Comparison of ENCODE assay signal across 8 cellular contexts in genomic region chr5:10607023-10607665, GRCh38. TPM values are rescaled to one million over a fixed set of nuclear protein-coding genes. Genes with fewer than 3 reads are reported as not detected.
DNase-seq lines count a peak whose midpoint lies in the region; ATAC-seq and TF ChIP-seq lines count a peak whose summit lies in the region.

No MANE protein-coding gene starts in this region.

- CTCF ChIA-PET in CD8-positive, alpha-beta memory T cell (lab: Charles Lee) = no interaction called here
- CTCF ChIA-PET in PC-9 (lab: Charles Lee) = interaction anchor here (0.6 to 1.5 kb wide), 5 partner anchors 20 to 601 kb away, joined by 3 to 10 read pairs (median 4); no protein-coding TSS in a partner anchor

- H3K4me1 ChIP-seq in CD8-positive, alpha-beta memory T cell (ENCODE audit: insufficient read depth, low read length) = no peaks in the 10 kb centered on the region
- no peaks in the 10 kb centered on the region for H3K4me1 ChIP-seq in endodermal cell (ENCODE audit: control insufficient read depth, insufficient read depth, low read length)
- peaks cover 15% of the 10 kb centered on the region for H3K4me1 ChIP-seq in osteoblast (ENCODE audit: insufficient read depth, low read length)
- peaks cover 3% of the 10 kb centered on the region for H3K4me1 ChIP-seq in PC-9 (replicated peaks; ENCODE audit: insufficient read depth)

- peak overlapping the region in 1 of 7 donors; percentile 9 for H3K4me3 Mint-ChIP-seq in CD8-positive, alpha-beta memory T cell
- H3K4me3 Mint-ChIP-seq in endodermal cell = no peak overlapping the region

- WGBS in endodermal cell (ENCODE audit: insufficient coverage in 1 of 2, insufficient read length in 1 of 2), 2 experiments = 51 to 69% methylated on average over 8 to 13 of the region's 13 CpGs

- POLR2A ChIA-PET in CD8-positive, alpha-beta memory T cell (lab: Charles Lee) = no interaction called here
- POLR2A ChIA-PET in PC-9 (lab: Charles Lee; ENCODE audit: unreplicated experiment) = interaction anchor here (0.6 to 0.7 kb wide), 3 partner anchors 65 to 468 kb away, joined by 9 to 17 read pairs (median 14); partner anchors contain the start of gene DAP

- no peaks in the 10 kb centered on the region for H3K9me3 Mint-ChIP-seq in CD8-positive, alpha-beta memory T cell
- no peaks in the 10 kb centered on the region for H3K9me3 Mint-ChIP-seq in endodermal cell

- H3K4me2 ChIP-seq in osteoblast (ENCODE audit: insufficient read depth, low read length) = peak overlapping the region; percentile 52
- H3K4me2 ChIP-seq in PC-9 = no peak overlapping the region

- intact Hi-C loops in PC-9 (cut with micrococcal nuclease; ENCODE audit: unreplicated experiment) = no loop called here

- H3F3A ChIP-seq in PC-9 (ENCODE audit: insufficient read depth, low read depth) = peaks cover 9% of the 10 kb centered on the region

- no peak overlapping the region for H3K9ac ChIP-seq in endodermal cell (ENCODE audit: extremely low read depth, low read length, poor library complexity, severe bottlenecking)

- peak; percentile 31 for TF ChIP-seq POLR2A in GM19193 (IDR thresholded peaks at IDR 0.05; ENCODE audit: extremely low read depth, insufficient read depth, insufficient read length)

- peak overlapping the region; percentile 3 for H3K4me3 ChIP-seq in CD8-positive, alpha-beta memory T cell (ENCODE audit: low read length)
- H3K4me3 ChIP-seq in endodermal cell (ENCODE audit: low read length) = no peak overlapping the region
- no peak overlapping the region for H3K4me3 ChIP-seq in osteoblast (ENCODE audit: insufficient read depth, low read length)
- H3K4me3 ChIP-seq in PC-9 = no peak overlapping the region

- no peak overlapping the region for H3K27ac Mint-ChIP-seq in CD8-positive, alpha-beta memory T cell
- peak overlapping the region; percentile 56 for H3K27ac Mint-ChIP-seq in endodermal cell

- peaks cover 0 to 3% (median 2%) of the 10 kb centered on the region in 3 donors for H3K36me3 Mint-ChIP-seq in CD8-positive, alpha-beta memory T cell
- H3K36me3 Mint-ChIP-seq in endodermal cell (ENCODE audit: low read depth) = no peaks in the 10 kb centered on the region

- peak; percentile 89 for ATAC-seq in HG03108 (IDR thresholded peaks at IDR 0.05; ENCODE audit: unreplicated experiment)

- H3K27ac ChIP-seq in CD8-positive, alpha-beta memory T cell (ENCODE audit: low read depth, low read length) = peak overlapping the region; percentile 29
- H3K27ac ChIP-seq in endodermal cell (ENCODE audit: low read depth, low read length) (no peak overlapping the region), osteoblast (ENCODE audit: low read depth, low read length) (peak overlapping the region; percentile 4), PC-9 (no peak overlapping the region)

- H4K20me1 ChIP-seq in osteoblast (ENCODE audit: insufficient read depth, low read length) (no peaks in the 10 kb centered on the region), PC-9 (ENCODE audit: insufficient read depth) (no peaks in the 10 kb centered on the region; the same call in 1 of the 2 replicates)

- peaks cover 6 to 15% of the 10 kb centered on the region in 2 donors for H3K27me3 Mint-ChIP-seq in CD8-positive, alpha-beta memory T cell
- H3K27me3 Mint-ChIP-seq in endodermal cell (ENCODE audit: insufficient read depth) = no peaks in the 10 kb centered on the region

- no peak for TF ChIP-seq CTCF in endodermal cell (conservative IDR thresholded peaks at IDR 0.05)
- TF ChIP-seq CTCF in osteoblast (IDR thresholded peaks at IDR 0.05; ENCODE audit: extremely low read depth, low read depth, low read length) = no peak
- TF ChIP-seq CTCF in PC-9 (conservative IDR thresholded peaks at IDR 0.05) = no peak

- no peaks in the 10 kb centered on the region for H3K9me2 ChIP-seq in PC-9 (ENCODE audit: insufficient read depth)

- no peak for DNase-seq in CD8-positive, alpha-beta memory T cell
- peak; percentile 100 for DNase-seq in NOMO-1 (lab: John Stamatoyannopoulos, UW; ENCODE audit: unreplicated experiment in 2 of 2)
- peak; percentile 68 for DNase-seq in endodermal cell
- DNase-seq in osteoblast (ENCODE audit: insufficient read length, low spot score, missing footprints) = no peak
- no peak for DNase-seq in PC-9
- DNase-seq in HK-2 (ENCODE audit: unreplicated experiment) = no peak

- H3K4me1 Mint-ChIP-seq in CD8-positive, alpha-beta memory T cell = peaks cover 5 to 9% (median 8%) of the 10 kb centered on the region in 3 donors
- H3K4me1 Mint-ChIP-seq in endodermal cell = peaks cover 19% of the 10 kb centered on the region

- H2AFZ ChIP-seq in osteoblast (ENCODE audit: low read length) (peak overlapping the region; percentile 13), PC-9 (no peak overlapping the region)

- H3K27me3 ChIP-seq in CD8-positive, alpha-beta memory T cell (ENCODE audit: insufficient read depth, low read length, poor library complexity, severe bottlenecking) = no peaks in the 10 kb centered on the region
- H3K27me3 ChIP-seq in endodermal cell (ENCODE audit: control insufficient read depth, insufficient read depth, low read length, poor library complexity, severe bottlenecking) (no peaks in the 10 kb centered on the region), osteoblast (ENCODE audit: insufficient read depth, low read length) (no peaks in the 10 kb centered on the region), PC-9 (ENCODE audit: insufficient read depth, low read depth) (no peaks in the 10 kb centered on the region)

- H3K79me2 ChIP-seq in osteoblast (ENCODE audit: insufficient read depth, low read length) (no peaks in the 10 kb centered on the region), PC-9 (ENCODE audit: low read depth) (peaks cover 8% of the 10 kb centered on the region; the same call in 1 of the 2 replicates)

- H3K36me3 ChIP-seq in CD8-positive, alpha-beta memory T cell (ENCODE audit: insufficient read depth, low read length) = no peaks in the 10 kb centered on the region
- H3K36me3 ChIP-seq in endodermal cell (ENCODE audit: control insufficient read depth, insufficient read depth, low read length) (no peaks in the 10 kb centered on the region), osteoblast (ENCODE audit: insufficient read depth, low read length) (no peaks in the 10 kb centered on the region), PC-9 (ENCODE audit: low read depth) (no peaks in the 10 kb centered on the region)

- no peaks in the 10 kb centered on the region for H3K9me3 ChIP-seq in CD8-positive, alpha-beta memory T cell (ENCODE audit: low read length)
- H3K9me3 ChIP-seq in endodermal cell (ENCODE audit: control insufficient read depth, low read length) = no peaks in the 10 kb centered on the region
- H3K9me3 ChIP-seq in osteoblast (ENCODE audit: low read depth, low read length) = no peaks in the 10 kb centered on the region
- no peaks in the 10 kb centered on the region for H3K9me3 ChIP-seq in PC-9 (ENCODE audit: insufficient read depth, low read depth)

- no TSS peak for BruUV-seq in PC-9 (replicated peaks; lab: Mats Ljungman, UMichigan)

RNA-seq across cellular contexts. Expression of gene ANKRD33B, which starts 43.3 kb away (rescaled TPM):
- 10 to 100 TPM; 29.6 to 32.7 TPM for total RNA-seq in CD8-positive, alpha-beta memory T cell
- 0.06 TPM for polyA plus RNA-seq in CD8-positive, alpha-beta memory T cell
- 10 to 100 TPM; 21.9 to 37.2 TPM for total RNA-seq in endodermal cell
- polyA plus RNA-seq in endodermal cell (2013, experiment 1 of 2) = 2.1 TPM
- polyA plus RNA-seq in endodermal cell (2013, experiment 2 of 2) = 1.8 TPM
- total RNA-seq in osteoblast = 5.1 and 5.6 TPM in 2 replicates
- 32.1 and 37.4 TPM in 2 replicates for total RNA-seq in PC-9 (2021)

Comparison
In these comparisons a context has a peak if more than half of its experiments do, and no peak if none do; other contexts are left out.
1. DNase-seq: peak in NOMO-1 (2 of 2) and endodermal cell (single experiment); none in CD8-positive, alpha-beta memory T cell (0 of 5), osteoblast (single experiment), PC-9 (0 of 2) and HK-2 (single experiment).
2. H3K27ac ChIP-seq: peak in CD8-positive, alpha-beta memory T cell (single experiment) and osteoblast (single experiment); none in endodermal cell (single experiment) and PC-9 (single experiment).